In the genomic region with DNA sequence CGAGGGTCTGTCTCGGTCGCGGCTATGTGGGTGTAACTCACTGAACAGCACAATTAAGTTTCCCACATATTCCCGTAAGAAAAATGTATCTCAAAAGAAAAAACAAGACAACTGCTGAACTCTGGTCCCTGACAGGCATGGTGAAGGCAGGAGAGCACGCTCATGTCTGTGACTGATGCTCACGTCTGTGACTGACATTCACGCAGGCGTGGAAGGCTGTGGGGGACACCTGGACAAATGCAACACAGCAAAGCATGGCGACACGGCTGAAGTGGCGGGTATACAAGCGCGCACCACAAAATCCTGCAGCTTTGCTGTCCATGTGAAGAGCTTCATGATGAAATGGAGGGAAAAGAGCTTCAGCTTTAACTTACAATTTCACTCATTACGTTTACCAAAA, we compare ENCODE assay signal across 13 cellular contexts. TPM values are rescaled to one million over a fixed set of nuclear protein-coding genes. Genes with fewer than 3 reads are reported as not detected.
A peak's percentile ranks its signal among the peaks of the same experiment; 100 is the strongest.
DNase-seq lines count a peak whose midpoint lies in the region; ATAC-seq, FAIRE-seq and TF ChIP-seq lines count a peak whose summit lies in the region.
"Had no signal": no experiment of that assay in that cellular context is flagged by ENCODE, and none has a peak within 500 bp of the region (broad histone marks: within the 10 kb centered on the region; RNA-seq: fewer than 3 reads in every experiment).

No MANE protein-coding gene starts in this region.

- DNase-seq in right atrium auricular region (ENCODE audit: low spot score) (no peak), Right ventricle myocardium inferior (ENCODE audit: missing footprints) (no peak), frontal cortex (ENCODE audit: low spot score in 2 of 2) (no peak), substantia nigra (lab: John Stamatoyannopoulos, UW) (no peak)
- DNase-seq in activated naive CD8-positive, alpha-beta T cell treated with anti-CD3 and anti-CD28 coated beads, Interleukin-2, amount 50 U/mL, for 24 hours, result no peak
- DNase-seq in central memory CD4-positive, alpha-beta T cell, result no peak
- DNase-seq: amniotic stem cell, C1 segment of cervical spinal cord, naive B cell had no signal

- no peak overlapping the region for H3K4me3 ChIP-seq in right atrium auricular region
- H3K4me3 ChIP-seq in muscle layer of duodenum (ENCODE audit: low read depth in 1 of 2, low read length in 2 of 2), result no peak overlapping the region

- H3K4me1 ChIP-seq in right atrium auricular region (peaks cover 0 to 74% of the 10 kb centered on the region in 2 donors), muscle layer of duodenum (ENCODE audit: control insufficient read depth in 1 of 2, insufficient read depth in 2 of 2, low read length in 2 of 2) (peaks cover 34 to 62% of the 10 kb centered on the region in 2 donors)

- no peaks in the 10 kb centered on the region for H3K27me3 Mint-ChIP-seq in activated naive CD8-positive, alpha-beta T cell treated with anti-CD3 and anti-CD28 coated beads, Interleukin-2, amount 50 U/mL, for 24 hours
- H3K27me3 Mint-ChIP-seq: naive B cell; stimulated activated memory B cell treated with anti-CD40 and anti-IgM and Interleukin-4, amounts not matched to agents 10 μg/mL and 1 μg/mL and 100 μg/mL, for 72 hours had no signal

- no peaks in the 10 kb centered on the region for H3K27me3 ChIP-seq in right atrium auricular region
- no peaks in the 10 kb centered on the region for H3K27me3 ChIP-seq in muscle layer of duodenum (ENCODE audit: low read depth, low read length)

- FAIRE-seq in frontal cortex (lab: Jason Lieb, UNC), result no peak
- FAIRE-seq: RCC 7860 had no signal

- no peaks in the 10 kb centered on the region for H3K9me3 Mint-ChIP-seq in activated naive CD8-positive, alpha-beta T cell treated with anti-CD3 and anti-CD28 coated beads, Interleukin-2, amount 50 U/mL, for 24 hours
- H3K9me3 Mint-ChIP-seq: naive B cell; stimulated activated memory B cell treated with anti-CD40 and anti-IgM and Interleukin-4, amounts not matched to agents 10 μg/mL and 1 μg/mL and 100 μg/mL, for 72 hours had no signal

- peaks cover 75% of the 10 kb centered on the region for H3K4me1 Mint-ChIP-seq in activated naive CD8-positive, alpha-beta T cell treated with anti-CD3 and anti-CD28 coated beads, Interleukin-2, amount 50 U/mL, for 24 hours

- no peak for TF ChIP-seq CTCF in right atrium auricular region (IDR thresholded peaks at IDR 0.05)

- H3K36me3 ChIP-seq in right atrium auricular region (peaks cover 27% of the 10 kb centered on the region), muscle layer of duodenum (ENCODE audit: control insufficient read depth in 1 of 2, insufficient read depth in 2 of 2, low read length in 2 of 2) (peaks cover 17 to 23% of the 10 kb centered on the region in 2 donors)

- peaks cover 17% of the 10 kb centered on the region for H3K36me3 Mint-ChIP-seq in activated naive CD8-positive, alpha-beta T cell treated with anti-CD3 and anti-CD28 coated beads, Interleukin-2, amount 50 U/mL, for 24 hours (ENCODE audit: low read depth)

- H3K27ac Mint-ChIP-seq in activated naive CD8-positive, alpha-beta T cell treated with anti-CD3 and anti-CD28 coated beads, Interleukin-2, amount 50 U/mL, for 24 hours, result peak overlapping the region; percentile 88

- H3K9me3 ChIP-seq in right atrium auricular region (no peaks in the 10 kb centered on the region), muscle layer of duodenum (ENCODE audit: control insufficient read depth in 1 of 2, low read length in 2 of 2) (no peaks in the 10 kb centered on the region)

- intact Hi-C loops in Right ventricle myocardium inferior (cut with DNase I), result no loop called here

- no peak overlapping the region for H3K4me3 Mint-ChIP-seq in activated naive CD8-positive, alpha-beta T cell treated with anti-CD3 and anti-CD28 coated beads, Interleukin-2, amount 50 U/mL, for 24 hours
- H3K4me3 Mint-ChIP-seq: stimulated activated memory B cell treated with anti-CD40 and anti-IgM and Interleukin-4, amounts not matched to agents 10 μg/mL and 1 μg/mL and 100 μg/mL, for 72 hours had no signal

- ATAC-seq in Right ventricle myocardium inferior, result no peak
- ATAC-seq in activated naive CD8-positive, alpha-beta T cell treated with anti-CD3 and anti-CD28 coated beads, Interleukin-2, amount 50 U/mL, for 24 hours, result no peak
- no peak for ATAC-seq in GM19467 (IDR thresholded peaks at IDR 0.05; ENCODE audit: unreplicated experiment)
- ATAC-seq: stimulated activated memory B cell treated with anti-CD40 and anti-IgM and Interleukin-4, amounts not matched to agents 10 μg/mL and 1 μg/mL and 100 μg/mL, for 72 hours had no signal

- H3K27ac ChIP-seq in right atrium auricular region, result peak overlapping the region; percentile 89 to 97
- peak overlapping the region; percentile 10 for H3K27ac ChIP-seq in muscle layer of duodenum (ENCODE audit: low read length)
- H3K27ac ChIP-seq in substantia nigra (ENCODE audit: low read depth, low read length, poor library complexity, severe bottlenecking), result no peak overlapping the region

RNA-seq across cellular contexts. Expression of a gene that starts 6.0 kb away (rescaled TPM):
- 100 to 1,000 TPM; 284 to 303 TPM for total RNA-seq in right atrium auricular region
- total RNA-seq in Right ventricle myocardium inferior, result 160 TPM
- total RNA-seq in frontal cortex, result 72.2 TPM

RNA-seq across cellular contexts. Expression of a gene that starts 49.6 kb away (rescaled TPM):
- total RNA-seq in right atrium auricular region, result 10 to 100 TPM; 59.7 to 74.1 TPM
- total RNA-seq in Right ventricle myocardium inferior, result 73.9 TPM
- 63.2 TPM for total RNA-seq in frontal cortex

RNA-seq across cellular contexts. Expression of a gene that starts 53.2 kb away (rescaled TPM):
- total RNA-seq in right atrium auricular region, result 10 to 100 TPM; 16.7 to 63.6 TPM
- 36.7 TPM for total RNA-seq in Right ventricle myocardium inferior
- total RNA-seq in frontal cortex, result 4.9 TPM
